Comparison of ENCODE assay signal across 8 cellular contexts in genomic region chr10:96834121-96834520, GRCh38. TPM values are rescaled to one million over a fixed set of nuclear protein-coding genes. Genes with fewer than 3 reads are reported as not detected.
DNase-seq lines count a peak whose midpoint lies in the region; ATAC-seq, FAIRE-seq and TF ChIP-seq lines count a peak whose summit lies in the region.

No MANE protein-coding gene starts in this region.

- peaks cover 57% of the 10 kb centered on the region for H4K20me1 ChIP-seq in smooth muscle cell (ENCODE audit: low read depth)

- H3K79me2 ChIP-seq in smooth muscle cell (ENCODE audit: low read depth) = peaks cover 55% of the 10 kb centered on the region

- peak overlapping the region; percentile 61 for H3K9ac ChIP-seq in smooth muscle cell (ENCODE audit: low read depth)

- no peak for TF ChIP-seq CTCF in WERI-Rb-1 (IDR thresholded peaks at IDR 0.05; ENCODE audit: low read depth, low read length)
- TF ChIP-seq CTCF in smooth muscle cell (IDR thresholded peaks at IDR 0.05; ENCODE audit: borderline replicate concordance, insufficient read depth, poor library complexity, severe bottlenecking) = no peak

- peak overlapping the region; percentile 89 for H3K4me2 ChIP-seq in smooth muscle cell

- intact Hi-C loops in right cardiac atrium (cut with DNase I) = no loop called here

- H3F3A ChIP-seq in smooth muscle cell (ENCODE audit: low read depth) = peaks cover 9% of the 10 kb centered on the region

- DNase-seq in HCEC 1CT (peak; percentile 53), WERI-Rb-1 (no peak), right cardiac atrium (no peak), smooth muscle cell (lab: John Stamatoyannopoulos, UW; ENCODE audit: unreplicated experiment) (no peak), HTR-8/SVneo (ENCODE audit: insufficient read length, low spot score) (no peak), occipital lobe (lab: John Stamatoyannopoulos, UW) (no peak), NCI-H1694 treated with DMSO at 0.1 percent for 48 hours (lab: John Stamatoyannopoulos, UW) (no peak), NOMO-1 treated with dmso at 0.1 percent for 144 hours (lab: John Stamatoyannopoulos, UW; ENCODE audit: unreplicated experiment) (no peak)

- H3K4me1 ChIP-seq in right cardiac atrium (ENCODE audit: control insufficient read depth, insufficient read depth, low read length) (peaks cover 4% of the 10 kb centered on the region), smooth muscle cell (ENCODE audit: low read depth) (peaks cover 23% of the 10 kb centered on the region)

- H3K36me3 ChIP-seq in WERI-Rb-1 (peaks cover 22% of the 10 kb centered on the region), smooth muscle cell (ENCODE audit: low read depth) (no peaks in the 10 kb centered on the region)

- WGBS in right cardiac atrium = 46% methylated on average over 8 of the region's 8 CpGs
- 54% methylated on average over 8 of the region's 8 CpGs for WGBS in smooth muscle cell (ENCODE audit: low lambda C conversion rate)

- peak overlapping the region; percentile 75 for H3K4me3 ChIP-seq in WERI-Rb-1 (ENCODE audit: low read depth, low read length)
- H3K4me3 ChIP-seq in right cardiac atrium (ENCODE audit: low read length) = peak overlapping the region; percentile 96
- peak overlapping the region; percentile 91 for H3K4me3 ChIP-seq in smooth muscle cell

- no peak for ATAC-seq in right cardiac atrium

- H3K27me3 ChIP-seq in WERI-Rb-1 (ENCODE audit: insufficient read depth, low read depth, severe bottlenecking) = no peaks in the 10 kb centered on the region
- H3K27me3 ChIP-seq in right cardiac atrium (ENCODE audit: control insufficient read depth, insufficient read depth) = no peaks in the 10 kb centered on the region
- H3K27me3 ChIP-seq in smooth muscle cell (ENCODE audit: low read depth) = no peaks in the 10 kb centered on the region

- FAIRE-seq in HTR-8/SVneo (lab: Jason Lieb, UNC) = no peak

- peak overlapping the region; percentile 98 for H3K27ac ChIP-seq in WERI-Rb-1
- H3K27ac ChIP-seq in right cardiac atrium (ENCODE audit: low read length) = no peak overlapping the region
- peak overlapping the region; percentile 54 for H3K27ac ChIP-seq in smooth muscle cell (ENCODE audit: low read depth)

- no peak overlapping the region for H2AFZ ChIP-seq in smooth muscle cell (ENCODE audit: low read depth)

- H3K9me3 ChIP-seq in WERI-Rb-1 (ENCODE audit: severe bottlenecking) (no peaks in the 10 kb centered on the region), right cardiac atrium (ENCODE audit: control insufficient read depth, low read length) (no peaks in the 10 kb centered on the region), smooth muscle cell (replicated peaks; ENCODE audit: low read depth) (no peaks in the 10 kb centered on the region)

RNA-seq across cellular contexts. Expression of gene LCOR, which starts 2.0 kb away (rescaled TPM):
- total RNA-seq in right cardiac atrium = 10 to 100 TPM; 16.5 to 21.9 (median 19.1) TPM
- polyA plus RNA-seq in right cardiac atrium = 3.2 TPM
- 27.8 and 29.9 TPM in 2 replicates for total RNA-seq in smooth muscle cell
- 10.6 and 20.7 TPM in 2 replicates for polyA plus RNA-seq in smooth muscle cell
- total RNA-seq in occipital lobe = 110 TPM
